Comparison of ENCODE assay signal across 9 cellular contexts in genomic region chr15:101156509-101157159, GRCh38.
DNase-seq lines count a peak whose midpoint lies in the region; ATAC-seq and TF ChIP-seq lines count a peak whose summit lies in the region.
"Had no signal": no experiment of that assay in that cellular context is flagged by ENCODE, and none has a peak within 500 bp of the region (broad histone marks: within the 10 kb centered on the region; RNA-seq: fewer than 3 reads in every experiment).

No MANE protein-coding gene starts in this region.

- WGBS in stomach, 5 donors = 85 to 91% (median 89%) methylated on average over 21 of the region's 21 CpGs

- H3K27me3 Mint-ChIP-seq in GM23338 (ENCODE audit: insufficient read depth, low read depth, poor library complexity) (peaks cover 10% of the 10 kb centered on the region), memory B cell (peaks cover 3% of the 10 kb centered on the region)
- H3K27me3 Mint-ChIP-seq: activated naive CD8-positive, alpha-beta T cell treated with anti-CD3 and anti-CD28 coated beads, Interleukin-2, amount 10 ng/mL, durations not matched to agents 7 days and 5 days had no signal

- DNase-seq in GM23338 (ENCODE audit: low spot score) (no peak), Karpas-422 (peak; percentile 92), memory B cell (ENCODE audit: low spot score in 2 of 2) (peak; percentile 76 to 84), stomach (no peak), NCI-H774 (lab: John Stamatoyannopoulos, UW) (no peak), AG08395 (ENCODE audit: low spot score) (no peak), NCI-H1105 (lab: John Stamatoyannopoulos, UW) (no peak)
- DNase-seq: activated naive CD8-positive, alpha-beta T cell treated with anti-CD3 and anti-CD28 coated beads, Interleukin-2, amount 10 ng/mL, durations not matched to agents 7 days and 5 days had no signal

- no peak for TF ChIP-seq EP300 in stomach (IDR thresholded peaks at IDR 0.05)

- H4K20me1 ChIP-seq in GM23338 (replicated peaks; ENCODE audit: insufficient read depth) (no peaks in the 10 kb centered on the region), Karpas-422 (ENCODE audit: insufficient read depth, low read depth, low read length) (0 out of 2 replicates have a peak, but pooled peaks cover 4% of the 10 kb centered on the region)

- H3K4me3 ChIP-seq in GM23338 = no peak overlapping the region
- H3K4me3 ChIP-seq in Karpas-422 (ENCODE audit: low read length) = peak overlapping the region; percentile 26; the same call in 1 of the 2 replicates
- H3K4me3 ChIP-seq in stomach = no peak overlapping the region

- H3K27me3 ChIP-seq in GM23338 (ENCODE audit: insufficient read depth) (no peaks in the 10 kb centered on the region), Karpas-422 (ENCODE audit: low read length) (no peaks in the 10 kb centered on the region), stomach (no peaks in the 10 kb centered on the region)

- H3F3A ChIP-seq in GM23338 (replicated peaks; ENCODE audit: low read depth) = peaks cover 5% of the 10 kb centered on the region; the same call in 1 of the 2 replicates

- no peak overlapping the region; the same call in 2 of the 3 replicates for H3K4me3 Mint-ChIP-seq in GM23338
- peak overlapping the region; percentile 62 for H3K4me3 Mint-ChIP-seq in memory B cell
- H3K4me3 Mint-ChIP-seq: activated naive CD8-positive, alpha-beta T cell treated with anti-CD3 and anti-CD28 coated beads, Interleukin-2, amount 10 ng/mL, durations not matched to agents 7 days and 5 days had no signal

- H3K9ac ChIP-seq in Karpas-422 (ENCODE audit: low read length) = no peak overlapping the region

- peaks cover 15% of the 10 kb centered on the region; the same call in 1 of the 2 replicates for H3K4me1 ChIP-seq in GM23338 (ENCODE audit: insufficient read depth)
- H3K4me1 ChIP-seq in Karpas-422 (ENCODE audit: low read length) = peaks cover 17% of the 10 kb centered on the region
- H3K4me1 ChIP-seq in stomach = no peaks in the 10 kb centered on the region

- H3K27ac ChIP-seq in GM23338 (ENCODE audit: low read depth) (no peak overlapping the region), Karpas-422 (ENCODE audit: low read length) (no peak overlapping the region), stomach (no peak overlapping the region)

- H3K9me3 ChIP-seq in Karpas-422 (ENCODE audit: low read length) = no peaks in the 10 kb centered on the region
- no peaks in the 10 kb centered on the region for H3K9me3 ChIP-seq in stomach

- peaks cover 25% of the 10 kb centered on the region for H3K4me1 Mint-ChIP-seq in GM23338
- peaks cover 14% of the 10 kb centered on the region for H3K4me1 Mint-ChIP-seq in memory B cell

- H3K36me3 ChIP-seq in GM23338 (ENCODE audit: insufficient read depth) = no peaks in the 10 kb centered on the region
- H3K36me3 ChIP-seq in Karpas-422 (ENCODE audit: insufficient read depth, low read length) = no peaks in the 10 kb centered on the region
- no peaks in the 10 kb centered on the region for H3K36me3 ChIP-seq in stomach

- TF ChIP-seq CTCF in GM23338 (conservative IDR thresholded peaks at IDR 0.05; ENCODE audit: low read depth in 2 of 2) (no peak), stomach (IDR thresholded peaks at IDR 0.05) (no peak)

- H3K36me3 Mint-ChIP-seq in GM23338 (ENCODE audit: low read depth) = no peaks in the 10 kb centered on the region; the same call in 2 of the 3 replicates
- H3K36me3 Mint-ChIP-seq in memory B cell = no peaks in the 10 kb centered on the region

- ATAC-seq in GM18520 (IDR thresholded peaks at IDR 0.05; ENCODE audit: unreplicated experiment) = peak; percentile 75
- ATAC-seq in GM23338 = no peak
- ATAC-seq in memory B cell (ENCODE audit: low read depth) = peak; percentile 98

- no peaks in the 10 kb centered on the region; the same call in 1 of the 3 replicates for H3K9me3 Mint-ChIP-seq in GM23338
- peaks cover 2% of the 10 kb centered on the region for H3K9me3 Mint-ChIP-seq in memory B cell

- TF ChIP-seq POLR2A in stomach (IDR thresholded peaks at IDR 0.05) = no peak

- H3K9me2 ChIP-seq in GM23338 (ENCODE audit: insufficient read depth) (no peaks in the 10 kb centered on the region), Karpas-422 (replicated peaks; ENCODE audit: insufficient read depth, low read length) (no peaks in the 10 kb centered on the region)

- H3K79me2 ChIP-seq in GM23338 (replicated peaks; ENCODE audit: insufficient read depth) (no peaks in the 10 kb centered on the region), Karpas-422 (ENCODE audit: low read length) (no peaks in the 10 kb centered on the region)

- H2AFZ ChIP-seq in GM23338 = 0 out of 2 replicates have a peak overlapping the region, but pooled peaks have one; percentile 14
- no peak overlapping the region for H2AFZ ChIP-seq in Karpas-422 (ENCODE audit: low read length)

- intact Hi-C loops in stomach (cut with DNase I; ENCODE audit: low total_unique reads) = no loop called here

- H3K4me2 ChIP-seq in GM23338 = no peak overlapping the region
- H3K4me2 ChIP-seq in Karpas-422 (ENCODE audit: low read depth, low read length, poor library complexity, severe bottlenecking) = peak overlapping the region; percentile 50

- H3K27ac Mint-ChIP-seq in GM23338 (no peak overlapping the region), memory B cell (peak overlapping the region; percentile 58)
- H3K27ac Mint-ChIP-seq: activated naive CD8-positive, alpha-beta T cell treated with anti-CD3 and anti-CD28 coated beads, Interleukin-2, amount 10 ng/mL, durations not matched to agents 7 days and 5 days had no signal

TF ChIP-seq in GM23338, 12 proteins besides CTCF, POLR2A, EP300 and RAD21 (continues in another document):
- TF ChIP-seq JUNB (IDR thresholded peaks at IDR 0.05; ENCODE audit: unreplicated experiment) = no peak
- TF ChIP-seq ETS1 (IDR thresholded peaks at IDR 0.05) = no peak
- no peak for TF ChIP-seq NANOG (IDR thresholded peaks at IDR 0.05; ENCODE audit: borderline replicate concordance)
- no peak for TF ChIP-seq REST (IDR thresholded peaks at IDR 0.05; ENCODE audit: unreplicated experiment)
- no peak for TF ChIP-seq POLR2AphosphoS5 (IDR thresholded peaks at IDR 0.05; ENCODE audit: low read depth)

Comparison
In these comparisons a context has a peak if more than half of its experiments do, and no peak if none do; other contexts are left out.
1. DNase-seq: peak in Karpas-422 (single experiment) and memory B cell (2 of 2); none in GM23338 (single experiment), stomach (single experiment), NCI-H774 (single experiment), AG08395 (single experiment) and NCI-H1105 (single experiment).